15 cellular contexts compared by ENCODE assay signal in the genomic region with DNA sequence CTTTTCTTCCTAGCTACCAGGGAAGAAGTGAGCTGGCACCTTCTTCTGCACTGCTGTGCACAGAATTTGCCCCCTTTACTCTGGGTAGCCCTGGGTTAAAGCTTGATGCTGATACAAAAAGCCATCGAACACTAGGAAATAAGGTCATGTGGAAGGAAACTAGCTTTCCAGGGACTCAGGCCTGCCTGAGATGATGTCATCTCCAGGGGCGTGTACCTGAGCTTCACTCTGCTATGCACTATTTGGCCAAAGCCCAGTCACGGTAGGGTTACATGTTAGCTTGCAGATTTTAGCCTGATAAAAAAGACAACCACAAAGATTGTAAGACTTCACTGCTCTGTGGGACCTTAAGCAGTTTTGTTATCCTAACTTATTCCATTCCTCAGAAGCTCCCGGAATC. TPM values are rescaled to one million over a fixed set of nuclear protein-coding genes. Genes with fewer than 3 reads are reported as not detected.
DNase-seq lines count a peak whose midpoint lies in the region; ATAC-seq and TF ChIP-seq lines count a peak whose summit lies in the region.
"Had no signal": no experiment of that assay in that cellular context is flagged by ENCODE, and none has a peak within 500 bp of the region (broad histone marks: within the 10 kb centered on the region; RNA-seq: fewer than 3 reads in every experiment).

No MANE protein-coding gene starts in this region.

- no peaks in the 10 kb centered on the region for H3K9me3 ChIP-seq in naive thymus-derived CD4-positive, alpha-beta T cell (ENCODE audit: control insufficient read depth in 2 of 3, low read length in 3 of 3)
- H3K9me3 ChIP-seq: thoracic aorta had no signal

- peak overlapping the region in 8 of 9 donors; percentile 28 to 91 (median 72) for H3K27ac Mint-ChIP-seq in naive thymus-derived CD4-positive, alpha-beta T cell
- no peak overlapping the region for H3K27ac Mint-ChIP-seq in stimulated activated naive B cell treated with anti-CD40 and anti-IgM and Interleukin-4, amounts not matched to agents 10 μg/mL and 1 μg/mL and 100 μg/mL, for 72 hours
- H3K27ac Mint-ChIP-seq: activated T-helper 17 cell treated with anti-CD3 and anti-CD28 coated beads, Interleukin-2, amount 50 U/mL, for 72 hours; naive B cell had no signal

- peaks cover 0 to 7% (median 0%) of the 10 kb centered on the region in 5 donors for H3K36me3 Mint-ChIP-seq in naive thymus-derived CD4-positive, alpha-beta T cell
- no peaks in the 10 kb centered on the region for H3K36me3 Mint-ChIP-seq in stimulated activated naive B cell treated with anti-CD40 and anti-IgM and Interleukin-4, amounts not matched to agents 10 μg/mL and 1 μg/mL and 100 μg/mL, for 72 hours
- H3K36me3 Mint-ChIP-seq: naive B cell had no signal

- POLR2A ChIA-PET in naive thymus-derived CD4-positive, alpha-beta T cell (lab: Charles Lee): interaction anchor here (0.5 to 2.3 kb wide), 5 partner anchors 8 to 63 kb away, joined by 3 to 13 read pairs (median 4); no protein-coding TSS in a partner anchor

- no peak for ATAC-seq in naive thymus-derived CD4-positive, alpha-beta T cell
- ATAC-seq in stimulated activated naive B cell treated with anti-CD40 and anti-IgM and Interleukin-4, amounts not matched to agents 10 μg/mL and 1 μg/mL and 100 μg/mL, for 72 hours (replicated peaks): no peak
- ATAC-seq: activated T-helper 17 cell treated with anti-CD3 and anti-CD28 coated beads, Interleukin-2, amount 50 U/mL, for 72 hours had no signal

- H3K4me1 Mint-ChIP-seq in naive thymus-derived CD4-positive, alpha-beta T cell: peaks cover 21 to 100% (median 95%) of the 10 kb centered on the region in 7 donors
- H3K4me1 Mint-ChIP-seq in stimulated activated naive B cell treated with anti-CD40 and anti-IgM and Interleukin-4, amounts not matched to agents 10 μg/mL and 1 μg/mL and 100 μg/mL, for 72 hours: no peaks in the 10 kb centered on the region
- H3K4me1 Mint-ChIP-seq: naive B cell had no signal

- H3K4me1 ChIP-seq in naive thymus-derived CD4-positive, alpha-beta T cell (ENCODE audit: control insufficient read depth in 2 of 2, insufficient read depth in 2 of 2, low read length in 2 of 2): peaks cover 21 to 71% of the 10 kb centered on the region in 2 donors

- no peak overlapping the region for H3K4me3 ChIP-seq in epithelial cell of esophagus (ENCODE audit: low read length)
- no peak overlapping the region for H3K4me3 ChIP-seq in naive thymus-derived CD4-positive, alpha-beta T cell (ENCODE audit: low read length)
- H3K4me3 ChIP-seq: thoracic aorta had no signal

- CTCF ChIA-PET in naive thymus-derived CD4-positive, alpha-beta T cell (lab: Charles Lee): interaction anchor here (0.7 to 2.5 kb wide), 6 partner anchors 10 to 85 kb away, joined by 3 to 9 read pairs (median 6); no protein-coding TSS in a partner anchor

- intact Hi-C loops in naive thymus-derived CD4-positive, alpha-beta T cell (cut with micrococcal nuclease): loop anchor here in 1 of 2 donors (2.0 kb wide), 1 partner anchor 14 kb away; no protein-coding TSS in a partner anchor

- H3K4me3 Mint-ChIP-seq in naive thymus-derived CD4-positive, alpha-beta T cell: peak overlapping the region in 8 of 10 donors; percentile 1 to 81 (median 54)
- no peak overlapping the region for H3K4me3 Mint-ChIP-seq in stimulated activated naive B cell treated with anti-CD40 and anti-IgM and Interleukin-4, amounts not matched to agents 10 μg/mL and 1 μg/mL and 100 μg/mL, for 72 hours
- H3K4me3 Mint-ChIP-seq: activated T-helper 17 cell treated with anti-CD3 and anti-CD28 coated beads, Interleukin-2, amount 50 U/mL, for 72 hours; central memory CD8-positive, alpha-beta T cell; naive B cell had no signal

- no peak for TF ChIP-seq CTCF in epithelial cell of esophagus (IDR thresholded peaks at IDR 0.05; ENCODE audit: insufficient read depth, low read depth, low read length, missing control alignments)

- no peaks in the 10 kb centered on the region for H3K27me3 ChIP-seq in naive thymus-derived CD4-positive, alpha-beta T cell (ENCODE audit: control insufficient read depth in 2 of 2, insufficient read depth in 2 of 2, low read length in 2 of 2)

- peak overlapping the region; percentile 10 for H3K27ac ChIP-seq in naive thymus-derived CD4-positive, alpha-beta T cell (ENCODE audit: low read depth, low read length)
- H3K27ac ChIP-seq: HL-60, thoracic aorta had no signal

- H3K36me3 ChIP-seq in naive thymus-derived CD4-positive, alpha-beta T cell (ENCODE audit: control insufficient read depth in 2 of 3, insufficient read depth in 3 of 3, low read length in 3 of 3): peaks cover 0 to 4% (median 0%) of the 10 kb centered on the region in 3 experiments
- H3K36me3 ChIP-seq: thoracic aorta had no signal

- no peaks in the 10 kb centered on the region for H3K9me3 Mint-ChIP-seq in naive thymus-derived CD4-positive, alpha-beta T cell
- no peaks in the 10 kb centered on the region for H3K9me3 Mint-ChIP-seq in stimulated activated naive B cell treated with anti-CD40 and anti-IgM and Interleukin-4, amounts not matched to agents 10 μg/mL and 1 μg/mL and 100 μg/mL, for 72 hours
- H3K9me3 Mint-ChIP-seq: activated T-helper 17 cell treated with anti-CD3 and anti-CD28 coated beads, Interleukin-2, amount 50 U/mL, for 72 hours; central memory CD8-positive, alpha-beta T cell; naive B cell had no signal

- peak; percentile 44 for DNase-seq in NCI-H2029 (lab: John Stamatoyannopoulos, UW)
- no peak for DNase-seq in NCI-H2029 treated with DMSO at 0.1 percent for 48 hours (lab: John Stamatoyannopoulos, UW)
- peak; percentile 57 for DNase-seq in M059J (ENCODE audit: low read depth)
- peak; percentile 78 for DNase-seq in epithelial cell of esophagus (ENCODE audit: low read depth)
- no peak for DNase-seq in naive thymus-derived CD4-positive, alpha-beta T cell
- no peak for DNase-seq in stimulated activated CD8-positive, alpha-beta memory T cell treated with anti-CD3 and anti-CD28 coated beads, Interleukin-4, amount 100 ng/mL, for 48 hours
- no peak for DNase-seq in pons (ENCODE audit: low spot score)
- no peak for DNase-seq in stimulated activated naive B cell treated with anti-CD40 and anti-IgM and Interleukin-4, amounts not matched to agents 10 μg/mL and 1 μg/mL and 100 μg/mL, for 72 hours
- DNase-seq: 8988T, naive B cell, NCI-H510A treated with DMSO at 0.1 percent for 48 hours had no signal

- H3K27me3 Mint-ChIP-seq in naive thymus-derived CD4-positive, alpha-beta T cell: no peaks in the 10 kb centered on the region
- H3K27me3 Mint-ChIP-seq in stimulated activated naive B cell treated with anti-CD40 and anti-IgM and Interleukin-4, amounts not matched to agents 10 μg/mL and 1 μg/mL and 100 μg/mL, for 72 hours: no peaks in the 10 kb centered on the region
- H3K27me3 Mint-ChIP-seq: activated T-helper 17 cell treated with anti-CD3 and anti-CD28 coated beads, Interleukin-2, amount 50 U/mL, for 72 hours had no signal

RNA-seq across cellular contexts. Expression of gene EDAR, which starts 20.4 kb away (rescaled TPM):
- not detected in 2 replicates for total RNA-seq in M059J (2014; rRNA removed; shearing (Covaris generic))
- 10 to 100 TPM in 4 of 5 experiments, under 1 TPM in 1; 0.17 to 26.8 (median 21.6) TPM for total RNA-seq in naive thymus-derived CD4-positive, alpha-beta T cell
- polyA plus RNA-seq in naive thymus-derived CD4-positive, alpha-beta T cell: 10 to 100 TPM; 11.9 to 24.3 TPM
- total RNA-seq: activated T-helper 17 cell treated with anti-CD3 and anti-CD28 coated beads, Interleukin-2, amount 50 U/mL, for 72 hours; thoracic aorta had no signal

Comparison
In these comparisons a context has a peak if more than half of its experiments do, and no peak if none do; other contexts are left out.
1. DNase-seq: peak in NCI-H2029 (single experiment), M059J (single experiment) and epithelial cell of esophagus (single experiment); none in NCI-H2029 treated with DMSO at 0.1 percent for 48 hours (single experiment), naive thymus-derived CD4-positive, alpha-beta T cell (0 of 9), stimulated activated CD8-positive, alpha-beta memory T cell treated with anti-CD3 and anti-CD28 coated beads, Interleukin-4, amount 100 ng/mL, for 48 hours (single experiment), pons (single experiment) and stimulated activated naive B cell treated with anti-CD40 and anti-IgM and Interleukin-4, amounts not matched to agents 10 μg/mL and 1 μg/mL and 100 μg/mL, for 72 hours (single experiment).
2. H3K4me3 Mint-ChIP-seq: peak in naive thymus-derived CD4-positive, alpha-beta T cell (8 of 10); none in stimulated activated naive B cell treated with anti-CD40 and anti-IgM and Interleukin-4, amounts not matched to agents 10 μg/mL and 1 μg/mL and 100 μg/mL, for 72 hours (0 of 2).